31 cellular contexts compared by ENCODE assay signal in genomic region chr9:137215196-137215986, GRCh38. TPM values are rescaled to one million over a fixed set of nuclear protein-coding genes. Genes with fewer than 3 reads are reported as not detected.
DNase-seq lines count a peak whose midpoint lies in the region; ATAC-seq, FAIRE-seq and TF ChIP-seq lines count a peak whose summit lies in the region.
"Had no signal": no experiment of that assay in that cellular context is flagged by ENCODE, and none has a peak within 500 bp of the region (broad histone marks: within the 10 kb centered on the region; RNA-seq: fewer than 3 reads in every experiment).

No MANE protein-coding gene starts in this region.

- H3K4me2 ChIP-seq in mammary epithelial cell (ENCODE audit: insufficient read depth, low read depth, low read length) (no peak overlapping the region), IMR-90 (ENCODE audit: low read depth, low read length) (no peak overlapping the region)

- TF ChIP-seq RAD21 in IMR-90 (IDR thresholded peaks at IDR 0.05; ENCODE audit: low read length) = no peak

- CTCF ChIA-PET in MCF 10A (lab: Yijun Ruan, JAX) (interaction anchor here (1.2 kb wide), 1 partner anchor 12 kb away, joined by 3 read pairs; no protein-coding TSS in a partner anchor), mammary epithelial cell (lab: Charles Lee; ENCODE audit: low non-redundant PET) (no interaction called here), IMR-90 (lab: Yijun Ruan, JAX) (no interaction called here)

- no peak for FAIRE-seq in H54 (lab: Jason Lieb, UNC)
- FAIRE-seq: A204.1, GM12878, GM12892, GM18507 had no signal

- H3K4me1 ChIP-seq in mammary epithelial cell (ENCODE audit: insufficient read depth, low read length) = peaks cover 24% of the 10 kb centered on the region
- H3K4me1 ChIP-seq in IMR-90 (ENCODE audit: control insufficient read depth, insufficient read depth, low read length) = peaks cover 6% of the 10 kb centered on the region
- H3K4me1 ChIP-seq in suprapubic skin = peaks cover 27% of the 10 kb centered on the region

- peaks cover 5% of the 10 kb centered on the region for H3K4me1 Mint-ChIP-seq in MCF 10A (ENCODE audit: insufficient read depth, unreplicated experiment)
- H3K4me1 Mint-ChIP-seq: CD8-positive, alpha-beta memory T cell had no signal

- no peak overlapping the region for H2BK15ac ChIP-seq in IMR-90 (ENCODE audit: low read depth, low read length)

- no peaks in the 10 kb centered on the region for H4K20me1 ChIP-seq in mammary epithelial cell (ENCODE audit: insufficient read depth, low read length)
- no peaks in the 10 kb centered on the region for H4K20me1 ChIP-seq in IMR-90 (ENCODE audit: insufficient read depth, low read length)

- DNase-seq in MCF 10A (ENCODE audit: unreplicated experiment) (no peak), mammary epithelial cell (no peak), IMR-90 (no peak), H54 (ENCODE audit: insufficient read length, low spot score) (no peak), suprapubic skin (ENCODE audit: low spot score in 2 of 2) (no peak)
- DNase-seq: ACHN; BE2C; C1 segment of cervical spinal cord; CD4-positive, alpha-beta memory T cell; CD4-positive, CD25-positive, alpha-beta regulatory T cell; CD8-positive, alpha-beta memory T cell; COR-L47; DMS 273 treated with DMSO at 0.1 percent for 48 hours; DMS153; DMS53; DMS79; DND-41; EL; GDM1 had no signal

- H2BK20ac ChIP-seq in IMR-90 (ENCODE audit: low read depth, low read length) = no peak overlapping the region

- TF ChIP-seq EP300 in suprapubic skin (IDR thresholded peaks at IDR 0.05) = no peak

- H3K18ac ChIP-seq in IMR-90 (ENCODE audit: low read depth, low read length) = no peak overlapping the region

- H3K9ac ChIP-seq in mammary epithelial cell (ENCODE audit: insufficient read depth, low read length) = no peak overlapping the region
- no peak overlapping the region for H3K9ac ChIP-seq in IMR-90 (ENCODE audit: low read depth, low read length)

- no peak overlapping the region for H3K4me3 Mint-ChIP-seq in MCF 10A (ENCODE audit: unreplicated experiment)
- H3K4me3 Mint-ChIP-seq: CD14-positive monocyte; CD4-positive, alpha-beta memory T cell; CD8-positive, alpha-beta memory T cell had no signal

- H3K36me3 ChIP-seq in mammary epithelial cell (ENCODE audit: insufficient read depth, low read length) (no peaks in the 10 kb centered on the region), IMR-90 (ENCODE audit: control insufficient read depth, insufficient read depth, low read length) (peaks cover 18% of the 10 kb centered on the region), suprapubic skin (peaks cover 10% of the 10 kb centered on the region)
- H3K36me3 ChIP-seq: BE2C had no signal

- BruUV-seq in MCF 10A (replicated peaks; lab: Mats Ljungman, UMichigan) = TSS peak; percentile 9
- BruUV-seq in mammary epithelial cell (replicated peaks; lab: Mats Ljungman, UMichigan) = no TSS peak
- BruUV-seq in IMR-90 (replicated peaks; lab: Mats Ljungman, UMichigan) = no TSS peak

- no peak overlapping the region for H4K5ac ChIP-seq in IMR-90 (ENCODE audit: low read depth, low read length)

- H4K91ac ChIP-seq in IMR-90 (ENCODE audit: insufficient read depth, low read depth, low read length) = no peak overlapping the region

- H3K56ac ChIP-seq in IMR-90 (ENCODE audit: extremely low read depth, insufficient read depth, low read length) = no peak overlapping the region

- H3K27ac ChIP-seq in mammary epithelial cell (ENCODE audit: insufficient read depth, low read depth, low read length) (no peak overlapping the region), IMR-90 (ENCODE audit: insufficient read depth, low read length) (no peak overlapping the region), VCaP (peak overlapping the region; percentile 97; the same call in 1 of the 2 replicates), suprapubic skin (no peak overlapping the region)

- H2BK5ac ChIP-seq in IMR-90 (ENCODE audit: low read depth, low read length, poor library complexity, severe bottlenecking) = no peak overlapping the region

- H4K8ac ChIP-seq in IMR-90 (ENCODE audit: low read depth in 2 of 2, low read length in 2 of 2) = no peak overlapping the region

- peaks cover 12% of the 10 kb centered on the region for H3K36me3 Mint-ChIP-seq in MCF 10A (ENCODE audit: insufficient read depth, unreplicated experiment)
- H3K36me3 Mint-ChIP-seq: CD4-positive, alpha-beta memory T cell; CD4-positive, CD25-positive, alpha-beta regulatory T cell had no signal

- intact Hi-C loops in MCF 10A (cut with micrococcal nuclease) (no loop called here), mammary epithelial cell (cut with micrococcal nuclease) (no loop called here), IMR-90 (cut with micrococcal nuclease) (no loop called here)

- TF ChIP-seq POLR2A in IMR-90 (IDR thresholded peaks at IDR 0.05; ENCODE audit: low read depth, low read length) = no peak
- no peak for TF ChIP-seq POLR2A in H54 (IDR thresholded peaks at IDR 0.05; ENCODE audit: low read depth, low read length)
- no peak for TF ChIP-seq POLR2A in suprapubic skin (IDR thresholded peaks at IDR 0.05)

- H3K9me3 Mint-ChIP-seq in MCF 10A (ENCODE audit: unreplicated experiment) = no peaks in the 10 kb centered on the region
- H3K9me3 Mint-ChIP-seq: CD14-positive monocyte; CD4-positive, alpha-beta memory T cell had no signal

- H3K4me3 ChIP-seq in mammary epithelial cell (replicated peaks in 1 of 3; ENCODE audit: insufficient read depth in 1 of 3, low read depth in 2 of 3, low read length in 3 of 3) (no peak overlapping the region), IMR-90 (ENCODE audit: insufficient read depth, low read depth, low read length) (no peak overlapping the region), suprapubic skin (no peak overlapping the region)
- H3K4me3 ChIP-seq: BLaER1, GM12878 had no signal

- TF ChIP-seq CTCF in MCF 10A (IDR thresholded peaks at IDR 0.05; ENCODE audit: unreplicated experiment) = no peak
- no peak for TF ChIP-seq CTCF in mammary epithelial cell (conservative IDR thresholded peaks at IDR 0.05 in 1 of 2, IDR thresholded peaks at IDR 0.05 in 1 of 2; ENCODE audit: extremely low read depth in 1 of 2, insufficient read depth in 1 of 2, low read depth in 1 of 2, low read length in 2 of 2)
- TF ChIP-seq CTCF in IMR-90 (conservative IDR thresholded peaks at IDR 0.05; ENCODE audit: low read depth, low read length) = no peak
- TF ChIP-seq CTCF in VCaP (conservative IDR thresholded peaks at IDR 0.05) = no peak
- no peak for TF ChIP-seq CTCF in suprapubic skin (IDR thresholded peaks at IDR 0.05)

- H3K9me3 ChIP-seq in mammary epithelial cell (replicated peaks; ENCODE audit: insufficient read depth, low read length) (no peaks in the 10 kb centered on the region), IMR-90 (ENCODE audit: control insufficient read depth, insufficient read depth, low read length) (no peaks in the 10 kb centered on the region), suprapubic skin (no peaks in the 10 kb centered on the region)
- H3K9me3 ChIP-seq: BE2C, BLaER1 had no signal

- peak overlapping the region; percentile 76 for H2AK9ac ChIP-seq in IMR-90 (replicated peaks; ENCODE audit: low read depth, low read length, poor library complexity)

- H3K79me2 ChIP-seq in mammary epithelial cell (ENCODE audit: insufficient read depth, low read length) = no peaks in the 10 kb centered on the region

- H3K27me3 Mint-ChIP-seq in MCF 10A (ENCODE audit: insufficient read depth, unreplicated experiment) = no peaks in the 10 kb centered on the region
- H3K27me3 Mint-ChIP-seq: CD4-positive, alpha-beta memory T cell; CD4-positive, CD25-positive, alpha-beta regulatory T cell; CD8-positive, alpha-beta memory T cell had no signal

- no peak overlapping the region for H3K4ac ChIP-seq in IMR-90 (ENCODE audit: low read depth, low read length)

- H3K23ac ChIP-seq in IMR-90 (ENCODE audit: low read depth, low read length) = no peak overlapping the region

- no peak overlapping the region for H3K27ac Mint-ChIP-seq in MCF 10A (ENCODE audit: low read depth, unreplicated experiment)
- H3K27ac Mint-ChIP-seq: CD14-positive monocyte; CD4-positive, CD25-positive, alpha-beta regulatory T cell had no signal

- ATAC-seq in IMR-90 (ENCODE audit: low read depth) = no peak
- ATAC-seq in GM21367 (IDR thresholded peaks at IDR 0.05; ENCODE audit: unreplicated experiment) = no peak
- ATAC-seq: GM12878 had no signal

- in situ Hi-C loops in mammary epithelial cell (cut with MboI; ENCODE audit: low sequenced_read_pairs in 2 of 2) (no loop called here), IMR-90 (cut with MboI; ENCODE audit: low sequenced_read_pairs) (no loop called here)

- H3K9me1 ChIP-seq in IMR-90 (ENCODE audit: insufficient read depth, low read length) = peaks cover 3% of the 10 kb centered on the region; the same call in 1 of the 2 replicates

- H2BK120ac ChIP-seq in IMR-90 (ENCODE audit: low read depth, low read length) = no peak overlapping the region

- dilution Hi-C loops in mammary epithelial cell (cut with HindIII; ENCODE audit: low sequenced_read_pairs) = no loop called here
- dilution Hi-C loops in IMR-90 (cut with HindIII; ENCODE audit: low sequenced_read_pairs, unreplicated experiment) = no loop called here

- WGBS in mammary epithelial cell (ENCODE audit: low coverage, missing lambda C conversion rate) = 87% methylated on average over 15 of the region's 22 CpGs
- 87% methylated on average over 3 of the region's 22 CpGs; no CpG with 5 or more reads in 1 of the 2 experiments for WGBS in IMR-90 (ENCODE audit: extremely low coverage in 2 of 2, insufficient read length in 1 of 2), 2 experiments
- WGBS in suprapubic skin = 91% methylated on average over 8 of the region's 22 CpGs

- H3K79me1 ChIP-seq in IMR-90 (ENCODE audit: low read depth in 1 of 2, low read length in 2 of 2) = peaks cover 0 to 6% of the 10 kb centered on the region in 2 experiments; a peak in 1 of 4 replicates

- H3K14ac ChIP-seq in IMR-90 (replicated peaks; ENCODE audit: low read depth, low read length) = no peak overlapping the region

- H3K27me3 ChIP-seq in mammary epithelial cell (ENCODE audit: insufficient read depth, low read length) (no peaks in the 10 kb centered on the region), IMR-90 (ENCODE audit: control insufficient read depth, insufficient read depth, low read length) (no peaks in the 10 kb centered on the region), suprapubic skin (no peaks in the 10 kb centered on the region)
- H3K27me3 ChIP-seq: BE2C, BLaER1 had no signal

- no peak overlapping the region for H2AK5ac ChIP-seq in IMR-90 (ENCODE audit: low read depth, low read length)

- H2AFZ ChIP-seq in mammary epithelial cell (ENCODE audit: low read depth, low read length) = no peak overlapping the region
- H2AFZ ChIP-seq in IMR-90 (replicated peaks; ENCODE audit: low read length, poor library complexity) = no peak overlapping the region

- POLR2A ChIA-PET in MCF 10A (lab: Yijun Ruan, JAX) = interaction anchor here (0.7 to 3.8 kb wide), 4 partner anchors 8 to 27 kb away, joined by 3 to 38 read pairs (median 4); partner anchors contain the start of genes NDOR1, RNF224, SSNA1 and TMEM203
- POLR2A ChIA-PET in IMR-90 (lab: Charles Lee; ENCODE audit: unreplicated experiment) = no interaction called here

RNA-seq across cellular contexts. Expression of gene RNF208, which starts 6.6 kb away (rescaled TPM):
- 2.5 and 3.1 TPM in 2 replicates for total RNA-seq in MCF 10A (2022)
- total RNA-seq in mammary epithelial cell = 1 to 10 TPM in 1 of 2 donors, not detected in 1; 1.0 TPM
- polyA plus RNA-seq in mammary epithelial cell = 0.10 TPM
- not detected for polyA minus RNA-seq in mammary epithelial cell
- not detected in 2 replicates for total RNA-seq in IMR-90 (2012; rRNA removed)
- polyA plus RNA-seq in IMR-90 (2012; rRNA removed) = 1.2 and 1.6 TPM in 2 replicates
- 1.3 and 3.7 TPM in 2 replicates for polyA plus RNA-seq in IMR-90 (2012; cell fraction: cytosol; rRNA removed)
- polyA plus RNA-seq in IMR-90 (2012; cell fraction: nucleus; rRNA removed; ENCODE audit: low replicate concordance) = 3.4 and 10.0 TPM in 2 replicates
- total RNA-seq in suprapubic skin = 1 to 10 TPM; 2.8 to 7.5 (median 5.2) TPM
- total RNA-seq: Daoy, G401 had no signal
- polyA plus RNA-seq: CD14-positive monocyte; CD4-positive, alpha-beta memory T cell; CD4-positive, CD25-positive, alpha-beta regulatory T cell; CD8-positive, alpha-beta memory T cell had no signal

RNA-seq across cellular contexts. Expression of gene CYSRT1, which starts 9.6 kb away (rescaled TPM):
- total RNA-seq in MCF 10A (2022) (1.4 and 1.8 TPM in 2 replicates), mammary epithelial cell (1 to 10 TPM; 1.3 to 2.2 TPM), IMR-90 (2012; rRNA removed) (0.18 TPM in 1 of 2 replicates, not detected in the other), suprapubic skin (10 to 100 TPM; 22.8 to 65.7 (median 44.2) TPM)
- polyA plus RNA-seq in mammary epithelial cell (2.7 TPM), IMR-90 (2012; rRNA removed) (0.84 and 0.93 TPM in 2 replicates)
- not detected for polyA minus RNA-seq in mammary epithelial cell
- 1.1 and 1.6 TPM in 2 replicates for polyA plus RNA-seq in IMR-90 (2012; cell fraction: cytosol; rRNA removed)
- polyA plus RNA-seq in IMR-90 (2012; cell fraction: nucleus; rRNA removed; ENCODE audit: low replicate concordance) = 1.1 and 2.5 TPM in 2 replicates
- total RNA-seq: CD4-positive, CD25-positive, alpha-beta regulatory T cell had no signal
- polyA plus RNA-seq: CD14-positive monocyte; CD4-positive, alpha-beta memory T cell; CD4-positive, CD25-positive, alpha-beta regulatory T cell had no signal

RNA-seq across cellular contexts. Expression of gene NDOR1, which starts 9.9 kb away (rescaled TPM):
- 16.6 and 18.0 TPM in 2 replicates for total RNA-seq in MCF 10A (2022)
- 10 to 100 TPM in 1 of 2 donors, 1 to 10 TPM in 1; 6.8 to 22.8 TPM for total RNA-seq in mammary epithelial cell
- polyA plus RNA-seq in mammary epithelial cell = 8.3 TPM
- polyA minus RNA-seq in mammary epithelial cell = 3.8 TPM
- 0.90 and 1.1 TPM in 2 replicates for total RNA-seq in IMR-90 (2012; rRNA removed)
- 10.6 and 14.0 TPM in 2 replicates for polyA plus RNA-seq in IMR-90 (2012; rRNA removed)
- 4.5 and 5.9 TPM in 2 replicates for polyA plus RNA-seq in IMR-90 (2012; cell fraction: cytosol; rRNA removed)
- polyA plus RNA-seq in IMR-90 (2012; cell fraction: nucleus; rRNA removed; ENCODE audit: low replicate concordance) = 35.3 and 101 TPM in 2 replicates
- 10 to 100 TPM; 13.4 to 21.0 (median 20.6) TPM for total RNA-seq in suprapubic skin

RNA-seq across cellular contexts. Expression of gene TMEM203, which starts 9.9 kb away (rescaled TPM):
- total RNA-seq in MCF 10A (2022) (31.4 and 35.6 TPM in 2 replicates), mammary epithelial cell (10 to 100 TPM; 29.7 to 35.3 TPM), IMR-90 (2012; rRNA removed) (18.8 and 20.8 TPM in 2 replicates), suprapubic skin (10 to 100 TPM; 25.0 to 52.4 (median 40.8) TPM)
- polyA plus RNA-seq in mammary epithelial cell (39.6 TPM), IMR-90 (2012; rRNA removed) (39.1 and 40.6 TPM in 2 replicates)
- polyA minus RNA-seq in mammary epithelial cell = 65.7 TPM
- polyA plus RNA-seq in IMR-90 (2012; cell fraction: cytosol; rRNA removed) = 37.1 and 39.7 TPM in 2 replicates
- 13.2 and 13.3 TPM in 2 replicates for polyA plus RNA-seq in IMR-90 (2012; cell fraction: nucleus; rRNA removed; ENCODE audit: low replicate concordance)

RNA-seq across cellular contexts. Expression of gene RNF224, which starts 11.9 kb away (rescaled TPM):
- total RNA-seq in MCF 10A (2022) (0.16 and 0.44 TPM in 2 replicates), mammary epithelial cell (under 1 TPM in 1 of 2 donors, not detected in 1; 0.28 TPM), IMR-90 (2012; rRNA removed) (not detected in 2 replicates), suprapubic skin (1 to 10 TPM in 3 of 4 donors, under 1 TPM in 1; 0.34 to 2.0 (median 1.1) TPM)
- polyA plus RNA-seq in mammary epithelial cell (0.02 TPM), IMR-90 (2012; rRNA removed) (not detected in 2 replicates)
- polyA minus RNA-seq in mammary epithelial cell = not detected
- polyA plus RNA-seq in IMR-90 (2012; cell fraction: cytosol; rRNA removed) = not detected in 2 replicates
- 0.12 TPM in 1 of 2 replicates, not detected in the other for polyA plus RNA-seq in IMR-90 (2012; cell fraction: nucleus; rRNA removed; ENCODE audit: low replicate concordance)
- total RNA-seq: A673; CD4-positive, alpha-beta memory T cell; CD4-positive, CD25-positive, alpha-beta regulatory T cell; CD8-positive, alpha-beta memory T cell; Daoy; G401; GM12878 had no signal
- polyA plus RNA-seq: AG04450; CD14-positive monocyte; CD4-positive, alpha-beta memory T cell; CD4-positive, CD25-positive, alpha-beta regulatory T cell; CD8-positive, alpha-beta memory T cell; GM12878 had no signal
